In genomic region chr7:103114576-103115008, GRCh38 we compare ENCODE assay signal across 1 cellular context.
TF ChIP-seq lines count a peak whose summit lies in the region.

No MANE protein-coding gene starts in this region.

TF ChIP-seq in K562, 482 proteins besides CTCF, POLR2A, EP300 and RAD21 (continued from another document):
- TF ChIP-seq HDAC3 (IDR thresholded peaks at IDR 0.05; ENCODE audit: borderline replicate concordance, partially characterized antibody) (no peak), MAFF (IDR thresholded peaks at IDR 0.05; ENCODE audit: low read length) (peak; percentile 15; the same call in 1 of the 2 replicates), NFE2 (IDR thresholded peaks at IDR 0.05; ENCODE audit: low read depth) (0 out of 2 replicates have a peak, but pooled peaks have one; percentile 31), RHOXF2B (CRISPR knock-in tag; conservative IDR thresholded peaks at IDR 0.05) (no peak), ZNF316 (IDR thresholded peaks at IDR 0.05) (peak; percentile 53), CCAR2 (IDR thresholded peaks at IDR 0.05; ENCODE audit: low read depth, low read length) (no peak), C11orf30 (IDR thresholded peaks at IDR 0.05; ENCODE audit: low read depth) (peak; percentile 34; the same call in 1 of the 2 replicates)
